In the genomic region with DNA sequence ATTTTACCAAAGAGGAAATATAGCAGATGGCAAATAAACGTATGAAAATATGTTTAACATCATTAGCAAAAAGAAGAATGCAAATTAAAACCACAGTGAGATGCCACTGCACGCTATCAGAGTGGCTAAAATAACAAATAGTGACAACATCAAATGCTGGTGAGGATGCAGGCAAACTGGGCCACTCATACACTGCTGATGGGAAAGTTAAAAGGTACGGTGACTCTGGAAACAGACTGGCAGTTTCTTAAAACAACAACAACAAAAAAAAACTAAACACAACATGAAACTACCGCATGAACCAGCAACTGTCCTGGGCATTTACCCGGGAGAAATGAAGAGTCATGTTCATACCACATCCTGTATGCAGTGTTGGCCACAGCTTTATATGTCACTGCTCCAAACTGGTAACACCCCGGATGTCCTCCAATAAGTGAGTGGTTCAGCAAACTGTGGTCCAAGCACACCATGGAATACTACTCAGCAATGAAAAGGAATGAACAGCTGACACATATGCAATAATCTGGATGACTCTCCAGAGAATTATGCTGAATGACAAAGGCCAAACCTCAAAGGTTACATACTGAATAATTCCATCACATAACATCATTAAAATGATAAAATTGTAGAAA, we compare ENCODE assay signal across 10 cellular contexts. TPM values are rescaled to one million over a fixed set of nuclear protein-coding genes. Genes with fewer than 3 reads are reported as not detected.
DNase-seq lines count a peak whose midpoint lies in the region; ATAC-seq, FAIRE-seq and TF ChIP-seq lines count a peak whose summit lies in the region.
"Had no signal": no experiment of that assay in that cellular context is flagged by ENCODE, and none has a peak within 500 bp of the region (broad histone marks: within the 10 kb centered on the region; RNA-seq: fewer than 3 reads in every experiment).

No MANE protein-coding gene starts in this region.

- peak overlapping the region in 1 of 2 donors; percentile 66 for H3K4me3 Mint-ChIP-seq in activated T-cell treated with anti-CD3 and anti-CD28 coated beads, Interleukin-2, amount 50 U/mL, for 72 hours
- no peak overlapping the region for H3K4me3 Mint-ChIP-seq in activated CD4-positive, alpha-beta memory T cell treated with anti-CD3 and anti-CD28 coated beads for 36 hours

- H3K27ac Mint-ChIP-seq in activated T-cell treated with anti-CD3 and anti-CD28 coated beads, Interleukin-2, amount 50 U/mL, for 72 hours, result peak overlapping the region; percentile 90
- H3K27ac Mint-ChIP-seq in activated CD4-positive, alpha-beta memory T cell treated with anti-CD3 and anti-CD28 coated beads for 36 hours, result peak overlapping the region; percentile 75

- H3K27ac ChIP-seq in small intestine (ENCODE audit: low read depth in 1 of 2, low read length in 1 of 2), result no peak overlapping the region
- H3K27ac ChIP-seq in RWPE1, result no peak overlapping the region
- H3K27ac ChIP-seq: C4-2B had no signal

- ATAC-seq in activated T-cell treated with anti-CD3 and anti-CD28 coated beads, Interleukin-2, amount 50 U/mL, for 72 hours (replicated peaks in 1 of 2), result peak; percentile 83 to 87
- ATAC-seq in HG03097 (IDR thresholded peaks at IDR 0.05; ENCODE audit: low FRiP score, unreplicated experiment) (peak; percentile 38), omental fat pad (ENCODE audit: low FRiP score) (no peak), HG02623 (IDR thresholded peaks at IDR 0.05; ENCODE audit: unreplicated experiment) (no peak)

- H3K36me3 Mint-ChIP-seq in activated T-cell treated with anti-CD3 and anti-CD28 coated beads, Interleukin-2, amount 50 U/mL, for 72 hours (ENCODE audit: insufficient read depth in 2 of 2), result peaks cover 6 to 10% of the 10 kb centered on the region in 2 donors
- peaks cover 3% of the 10 kb centered on the region for H3K36me3 Mint-ChIP-seq in activated CD4-positive, alpha-beta memory T cell treated with anti-CD3 and anti-CD28 coated beads for 36 hours

- no peak for TF ChIP-seq CTCF in omental fat pad (IDR thresholded peaks at IDR 0.05)
- TF ChIP-seq CTCF in RWPE1 (conservative IDR thresholded peaks at IDR 0.05; ENCODE audit: low read depth), result no peak

- intact Hi-C loops in activated CD4-positive, alpha-beta memory T cell treated with anti-CD3 and anti-CD28 coated beads for 36 hours (cut with micrococcal nuclease), result loop anchor here (1.0 to 5.0 kb wide), 2 partner anchors 47 to 93 kb away; a partner anchor contains a TSS

- WGBS in small intestine, 3 donors, result 69 to 90% (median 69%) methylated on average over 6 of the region's 6 CpGs

- POLR2A ChIA-PET in activated CD4-positive, alpha-beta memory T cell treated with anti-CD3 and anti-CD28 coated beads for 36 hours (lab: Charles Lee), result interaction anchor here (1.1 kb wide), 1 partner anchor 15 kb away, joined by 3 read pairs; no protein-coding TSS in a partner anchor
- POLR2A ChIA-PET in RWPE1 (lab: Yijun Ruan, JAX; ENCODE audit: low non-redundant PET), result no interaction called here

- peaks cover 4 to 15% of the 10 kb centered on the region in 2 donors for H3K4me1 ChIP-seq in small intestine (ENCODE audit: control insufficient read depth in 2 of 2, insufficient read depth in 1 of 2, low read depth in 1 of 2, low read length in 1 of 2)

- no peaks in the 10 kb centered on the region for H3K36me3 ChIP-seq in small intestine (ENCODE audit: control insufficient read depth in 2 of 2, insufficient read depth in 2 of 2, low read length in 2 of 2)

- no peak overlapping the region for H3K4me3 ChIP-seq in small intestine (ENCODE audit: low read depth in 1 of 2, low read length in 2 of 2)

- no peak for FAIRE-seq in small intestine (lab: Jason Lieb, UNC)

- no peaks in the 10 kb centered on the region for H3K27me3 ChIP-seq in small intestine (ENCODE audit: control insufficient read depth in 2 of 2, insufficient read depth in 2 of 2, low read length in 2 of 2)

- no peaks in the 10 kb centered on the region for H3K9me3 Mint-ChIP-seq in activated T-cell treated with anti-CD3 and anti-CD28 coated beads, Interleukin-2, amount 50 U/mL, for 72 hours
- H3K9me3 Mint-ChIP-seq in activated CD4-positive, alpha-beta memory T cell treated with anti-CD3 and anti-CD28 coated beads for 36 hours, result peaks cover 4% of the 10 kb centered on the region

- H3K9me3 ChIP-seq in small intestine (ENCODE audit: control insufficient read depth, low read depth), result no peaks in the 10 kb centered on the region

- peaks cover 53% of the 10 kb centered on the region for H3K4me1 Mint-ChIP-seq in activated T-cell treated with anti-CD3 and anti-CD28 coated beads, Interleukin-2, amount 50 U/mL, for 72 hours (ENCODE audit: low read depth)
- H3K4me1 Mint-ChIP-seq in activated CD4-positive, alpha-beta memory T cell treated with anti-CD3 and anti-CD28 coated beads for 36 hours (ENCODE audit: low read depth), result peaks cover 51% of the 10 kb centered on the region

- no peaks in the 10 kb centered on the region for H3K27me3 Mint-ChIP-seq in activated T-cell treated with anti-CD3 and anti-CD28 coated beads, Interleukin-2, amount 50 U/mL, for 72 hours (ENCODE audit: low read depth)
- H3K27me3 Mint-ChIP-seq in activated CD4-positive, alpha-beta memory T cell treated with anti-CD3 and anti-CD28 coated beads for 36 hours, result no peaks in the 10 kb centered on the region

- peak; percentile 29 to 56 for DNase-seq in activated T-cell treated with anti-CD3 and anti-CD28 coated beads, Interleukin-2, amount 50 U/mL, for 72 hours
- DNase-seq in activated T-cell treated with anti-CD3 and anti-CD28 coated beads for 4 hours (no peak), small intestine (peak; percentile 30), omental fat pad (ENCODE audit: low spot score) (no peak), RWPE1 (ENCODE audit: low spot score) (no peak)
- peak; percentile 60 for DNase-seq in activated CD4-positive, alpha-beta memory T cell treated with anti-CD3 and anti-CD28 coated beads for 36 hours

- CTCF ChIA-PET in activated CD4-positive, alpha-beta memory T cell treated with anti-CD3 and anti-CD28 coated beads for 36 hours (lab: Charles Lee), result interaction anchor here (0.6 kb wide), 1 partner anchor 1220 kb away, joined by 4 read pairs; no protein-coding TSS in a partner anchor
- CTCF ChIA-PET in RWPE1 (lab: Yijun Ruan, JAX), result interaction anchor here (0.5 to 0.6 kb wide), 2 partner anchors 10 to 44 kb away, joined by 3 to 4 read pairs; no protein-coding TSS in a partner anchor

RNA-seq across cellular contexts. Expression of a gene that starts 22.3 kb away (rescaled TPM):
- 10 to 100 TPM; 29.4 to 34.8 TPM for total RNA-seq in activated T-cell treated with anti-CD3 and anti-CD28 coated beads, Interleukin-2, amount 50 U/mL, for 72 hours
- 10 to 100 TPM; 25.9 to 27.3 TPM for total RNA-seq in activated CD4-positive, alpha-beta memory T cell treated with anti-CD3 and anti-CD28 coated beads for 36 hours
- 10 to 100 TPM; 14.3 to 16.0 (median 15.0) TPM for polyA plus RNA-seq in small intestine
- 10 to 100 TPM; 12.9 to 37.0 (median 20.1) TPM for total RNA-seq in omental fat pad

RNA-seq across cellular contexts. Expression of a gene that starts 46.5 kb away (rescaled TPM):
- total RNA-seq in activated T-cell treated with anti-CD3 and anti-CD28 coated beads, Interleukin-2, amount 50 U/mL, for 72 hours, result not detected
- not detected for total RNA-seq in activated CD4-positive, alpha-beta memory T cell treated with anti-CD3 and anti-CD28 coated beads for 36 hours
- polyA plus RNA-seq in small intestine, result not detected
- not detected for total RNA-seq in omental fat pad
- total RNA-seq: kidney epithelial cell had no signal

RNA-seq across cellular contexts. Expression of a gene that starts 46.7 kb away (rescaled TPM):
- 1 to 10 TPM; 3.0 to 3.4 TPM for total RNA-seq in activated T-cell treated with anti-CD3 and anti-CD28 coated beads, Interleukin-2, amount 50 U/mL, for 72 hours
- total RNA-seq in activated CD4-positive, alpha-beta memory T cell treated with anti-CD3 and anti-CD28 coated beads for 36 hours, result 1 to 10 TPM; 2.2 to 2.6 TPM
- polyA plus RNA-seq in small intestine, result 1 to 10 TPM in 2 of 3 donors, under 1 TPM in 1; 0.67 to 3.0 (median 1.4) TPM
- total RNA-seq in omental fat pad, result 1 to 10 TPM; 3.7 to 9.1 (median 5.6) TPM

Comparison
In these comparisons a context has a peak if more than half of its experiments do, and no peak if none do; other contexts are left out.
1. DNase-seq: peak in activated T-cell treated with anti-CD3 and anti-CD28 coated beads, Interleukin-2, amount 50 U/mL, for 72 hours (2 of 2), activated CD4-positive, alpha-beta memory T cell treated with anti-CD3 and anti-CD28 coated beads for 36 hours (single experiment) and small intestine (single experiment); none in activated T-cell treated with anti-CD3 and anti-CD28 coated beads for 4 hours (single experiment), omental fat pad (single experiment) and RWPE1 (single experiment).
2. ATAC-seq: peak in activated T-cell treated with anti-CD3 and anti-CD28 coated beads, Interleukin-2, amount 50 U/mL, for 72 hours (2 of 2) and HG03097 (single experiment); none in omental fat pad (single experiment) and HG02623 (single experiment).